In the genomic region with DNA sequence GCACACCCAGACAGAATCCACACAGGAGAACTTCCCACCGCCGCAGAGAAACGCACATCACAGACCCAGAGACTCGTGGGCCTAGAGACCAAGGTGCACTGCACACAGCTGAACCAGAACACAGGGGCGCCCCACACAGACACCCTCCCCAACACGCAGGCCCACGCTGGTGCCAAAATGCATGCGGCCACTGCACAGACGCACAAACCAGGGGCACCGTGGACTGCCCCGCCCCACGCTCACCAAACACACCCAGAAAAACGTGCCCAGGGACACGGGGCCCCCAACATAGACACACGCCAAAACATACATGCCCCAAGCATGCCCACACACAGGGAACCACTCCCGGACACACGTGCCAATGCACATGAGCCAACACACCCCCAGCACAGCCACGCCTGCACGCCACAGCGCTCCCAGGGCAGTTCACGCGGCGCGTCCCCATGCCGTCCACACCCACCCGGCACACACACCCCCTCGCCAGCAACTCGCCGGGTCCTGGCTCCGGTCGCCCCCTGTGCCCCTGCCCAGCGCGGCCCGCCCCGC, we compare ENCODE assay signal across 9 cellular contexts. TPM values are rescaled to one million over a fixed set of nuclear protein-coding genes. Genes with fewer than 3 reads are reported as not detected.
DNase-seq lines count a peak whose midpoint lies in the region; ATAC-seq and TF ChIP-seq lines count a peak whose summit lies in the region.
"Had no signal": no experiment of that assay in that cellular context is flagged by ENCODE, and none has a peak within 500 bp of the region (broad histone marks: within the 10 kb centered on the region; RNA-seq: fewer than 3 reads in every experiment).

No MANE protein-coding gene starts in this region.

- H3K4me3 ChIP-seq in brain microvascular endothelial cell (ENCODE audit: low read depth, low read length) (peak overlapping the region; percentile 41), lower lobe of right lung (peak overlapping the region; percentile 29), upper lobe of right lung (peak overlapping the region; percentile 28)

- H3K4me1 ChIP-seq in lower lobe of right lung, result peaks cover 15% of the 10 kb centered on the region
- peaks cover 12% of the 10 kb centered on the region for H3K4me1 ChIP-seq in upper lobe of right lung

- no peak for TF ChIP-seq CTCF in brain microvascular endothelial cell (IDR thresholded peaks at IDR 0.05; ENCODE audit: low read depth, low read length, missing control alignments)
- no peak for TF ChIP-seq CTCF in lower lobe of right lung (IDR thresholded peaks at IDR 0.05)
- TF ChIP-seq CTCF in upper lobe of right lung (IDR thresholded peaks at IDR 0.05), result no peak

- H3K9me3 ChIP-seq in lower lobe of right lung, result no peaks in the 10 kb centered on the region
- no peaks in the 10 kb centered on the region for H3K9me3 ChIP-seq in upper lobe of right lung

- H3K27me3 ChIP-seq in brain microvascular endothelial cell (replicated peaks), result peaks cover 3% of the 10 kb centered on the region
- peaks cover 68% of the 10 kb centered on the region for H3K27me3 ChIP-seq in lower lobe of right lung (ENCODE audit: low read depth)
- H3K27me3 ChIP-seq in upper lobe of right lung, result peaks cover 40% of the 10 kb centered on the region

- in situ Hi-C loops in brain microvascular endothelial cell (cut with HindIII; ENCODE audit: low pct_ligation_motif_present, low sequenced_read_pairs), result no loop called here

- no peaks in the 10 kb centered on the region for H3K36me3 ChIP-seq in brain microvascular endothelial cell (replicated peaks)
- H3K36me3 ChIP-seq in lower lobe of right lung, result no peaks in the 10 kb centered on the region
- H3K36me3 ChIP-seq in upper lobe of right lung, result no peaks in the 10 kb centered on the region

- DNase-seq in stimulated activated CD4-positive, alpha-beta T cell treated with anti-CD3 and anti-CD28 coated beads, Interleukin-15, amount 100 ng/mL, for 24 hours, result peak; percentile 21
- no peak for DNase-seq in stimulated activated CD4-positive, alpha-beta T cell treated with anti-CD3 and anti-CD28 coated beads, Interleukin-12 subunit alpha, Interleukin-12 subunit beta, amount 100 ng/mL, for 4 hours
- no peak for DNase-seq in brain microvascular endothelial cell
- DNase-seq in lower lobe of right lung, result no peak
- no peak for DNase-seq in upper lobe of right lung
- DNase-seq in NCI-H1417 treated with DMSO at 0.1 percent for 48 hours (lab: John Stamatoyannopoulos, UW), result no peak
- no peak for DNase-seq in hepatic stellate cell (ENCODE audit: low spot score)
- DNase-seq in NCI-H226, result no peak
- DNase-seq: NCI-H2107 had no signal

- peak in 1 of 2 donors; percentile 11 for ATAC-seq in lower lobe of right lung
- peak; percentile 4 for ATAC-seq in upper lobe of right lung

- H3K27ac ChIP-seq in brain microvascular endothelial cell (no peak overlapping the region), lower lobe of right lung (no peak overlapping the region), upper lobe of right lung (no peak overlapping the region)

- intact Hi-C loops in lower lobe of right lung (cut with DNase I), result no loop called here
- intact Hi-C loops in upper lobe of right lung (cut with DNase I), result no loop called here

RNA-seq across cellular contexts. Expression of a gene that starts 7.8 kb away (rescaled TPM):
- total RNA-seq in lower lobe of right lung (0.89 TPM), upper lobe of right lung (0.72 TPM)
